Comparison of ENCODE assay signal across 26 cellular contexts in genomic region chr10:528173-529165, GRCh38.
"Had no signal": no experiment of that assay in that cellular context is flagged by ENCODE, and none has a peak within 500 bp of the region (broad histone marks: within the 10 kb centered on the region; RNA-seq: fewer than 3 reads in every experiment).

No MANE protein-coding gene starts in this region.

- H3K36me3 Mint-ChIP-seq: activated CD8-positive, alpha-beta memory T cell treated with anti-CD3 and anti-CD28 coated beads, Interleukin-2, amount 10 ng/mL, durations not matched to agents 7 days and 5 days; activated naive CD4-positive, alpha-beta T cell treated with anti-CD3 and anti-CD28 coated beads, Interleukin-2, amount 50 U/mL, for 24 hours; naive thymus-derived CD4-positive, alpha-beta T cell; stimulated activated effector memory CD8-positive, alpha-beta T cell treated with anti-CD3 and anti-CD28 coated beads, Interleukin-12 subunit alpha, Interleukin-12 subunit beta, amount 100 ng/mL, for 72 hours had no signal

- H3K4me3 ChIP-seq: adrenal gland, breast epithelium, gastroesophageal sphincter, heart left ventricle, lung, pancreas, skin epidermis, transverse colon, uterus had no signal

- H3K4me1 ChIP-seq: adrenal gland, breast epithelium, transverse colon, uterus had no signal

- H3K36me3 ChIP-seq: adrenal gland, breast epithelium, gastroesophageal sphincter, heart left ventricle, neutrophil, pancreas, transverse colon, uterus had no signal

- H3K9me3 ChIP-seq: adrenal gland, breast epithelium, gastroesophageal sphincter, heart left ventricle, neutrophil, pancreas, transverse colon, uterus had no signal

- H3K9me3 Mint-ChIP-seq: activated CD4-positive, alpha-beta memory T cell treated with anti-CD3 and anti-CD28 coated beads, Interleukin-2, amount 10 ng/mL, durations not matched to agents 7 days and 5 days; activated CD4-positive, alpha-beta T cell treated with anti-CD3 and anti-CD28 coated beads, Interleukin-2, amount 10 ng/mL, durations not matched to agents 24 days and 14 days; activated naive CD4-positive, alpha-beta T cell treated with anti-CD3 and anti-CD28 coated beads, Interleukin-2, amount 50 U/mL, for 24 hours; stimulated activated effector memory CD8-positive, alpha-beta T cell treated with anti-CD3 and anti-CD28 coated beads, Interleukin-12 subunit alpha, Interleukin-12 subunit beta, amount 100 ng/mL, for 72 hours; T-helper 2 cell treated with Interferon-gamma antibody and Interleukin-4, amounts not matched to agents 5 μg/mL and 100 μg/mL, for 36 hours had no signal

- H3K27ac ChIP-seq: adrenal gland, breast epithelium, epithelial cell of prostate, gastroesophageal sphincter, heart left ventricle, neutrophil, pancreas, skin epidermis, transverse colon, uterus, VCaP had no signal

- ATAC-seq: activated CD4-positive, CD25-positive, alpha-beta regulatory T cell treated with anti-CD3 and anti-CD28 coated beads, Interleukin-2, amount 50 U/mL, for 24 hours; activated CD8-positive, alpha-beta memory T cell treated with anti-CD3 and anti-CD28 coated beads, Interleukin-2, amount 10 ng/mL, durations not matched to agents 7 days and 5 days; gastroesophageal sphincter; heart left ventricle; naive thymus-derived CD4-positive, alpha-beta T cell; pancreas; right cardiac atrium; stimulated activated effector memory CD8-positive, alpha-beta T cell treated with anti-CD3 and anti-CD28 coated beads, Interleukin-12 subunit alpha, Interleukin-12 subunit beta, amount 100 ng/mL, for 72 hours had no signal

- H3K27ac Mint-ChIP-seq: activated CD4-positive, alpha-beta memory T cell treated with anti-CD3 and anti-CD28 coated beads, Interleukin-2, amount 10 ng/mL, durations not matched to agents 7 days and 5 days; activated CD4-positive, alpha-beta T cell treated with anti-CD3 and anti-CD28 coated beads, Interleukin-2, amount 10 ng/mL, durations not matched to agents 24 days and 14 days; activated CD8-positive, alpha-beta memory T cell treated with anti-CD3 and anti-CD28 coated beads, Interleukin-2, amount 10 ng/mL, durations not matched to agents 7 days and 5 days; activated naive CD4-positive, alpha-beta T cell treated with anti-CD3 and anti-CD28 coated beads, Interleukin-2, amount 50 U/mL, for 24 hours; stimulated activated effector memory CD8-positive, alpha-beta T cell treated with anti-CD3 and anti-CD28 coated beads, Interleukin-12 subunit alpha, Interleukin-12 subunit beta, amount 100 ng/mL, for 72 hours; T-helper 2 cell treated with Interferon-gamma antibody and Interleukin-4, amounts not matched to agents 5 μg/mL and 100 μg/mL, for 36 hours had no signal

- DNase-seq: activated CD4-positive, alpha-beta memory T cell treated with anti-CD3 and anti-CD28 coated beads, Interleukin-2, amount 10 ng/mL, durations not matched to agents 7 days and 5 days; activated CD4-positive, alpha-beta T cell treated with anti-CD3 and anti-CD28 coated beads, Interleukin-2, amount 10 ng/mL, durations not matched to agents 24 days and 14 days; activated CD8-positive, alpha-beta memory T cell treated with anti-CD3 and anti-CD28 coated beads, Interleukin-2, amount 10 ng/mL, durations not matched to agents 7 days and 5 days; activated gamma-delta T cell treated with Interleukin-2 at 50 U/mL for 16 hours; activated T-cell treated with anti-CD3 and anti-CD28 coated beads for 4 hours; cerebellar nuclear complex; cortex of kidney; naive thymus-derived CD4-positive, alpha-beta T cell; pancreas; right cardiac atrium; stimulated activated CD4-positive, alpha-beta T cell treated with anti-CD3 and anti-CD28 coated beads, Interleukin-2, amount 100 ng/mL, for 24 hours had no signal

- H3K4me3 Mint-ChIP-seq: activated CD4-positive, alpha-beta memory T cell treated with anti-CD3 and anti-CD28 coated beads, Interleukin-2, amount 10 ng/mL, durations not matched to agents 7 days and 5 days; activated CD4-positive, alpha-beta T cell treated with anti-CD3 and anti-CD28 coated beads, Interleukin-2, amount 10 ng/mL, durations not matched to agents 24 days and 14 days; activated CD8-positive, alpha-beta memory T cell treated with anti-CD3 and anti-CD28 coated beads, Interleukin-2, amount 10 ng/mL, durations not matched to agents 7 days and 5 days; activated naive CD4-positive, alpha-beta T cell treated with anti-CD3 and anti-CD28 coated beads, Interleukin-2, amount 50 U/mL, for 24 hours; naive thymus-derived CD4-positive, alpha-beta T cell; stimulated activated effector memory CD8-positive, alpha-beta T cell treated with anti-CD3 and anti-CD28 coated beads, Interleukin-12 subunit alpha, Interleukin-12 subunit beta, amount 100 ng/mL, for 72 hours; T-helper 2 cell treated with Interferon-gamma antibody and Interleukin-4, amounts not matched to agents 5 μg/mL and 100 μg/mL, for 36 hours had no signal

- H3K27me3 Mint-ChIP-seq: activated CD4-positive, alpha-beta memory T cell treated with anti-CD3 and anti-CD28 coated beads, Interleukin-2, amount 10 ng/mL, durations not matched to agents 7 days and 5 days had no signal

- H3K27me3 ChIP-seq: adrenal gland, breast epithelium, gastroesophageal sphincter, heart left ventricle, neutrophil, pancreas, transverse colon, uterus had no signal

- H3K4me1 Mint-ChIP-seq: activated CD4-positive, alpha-beta memory T cell treated with anti-CD3 and anti-CD28 coated beads, Interleukin-2, amount 10 ng/mL, durations not matched to agents 7 days and 5 days; activated CD4-positive, alpha-beta T cell treated with anti-CD3 and anti-CD28 coated beads, Interleukin-2, amount 10 ng/mL, durations not matched to agents 24 days and 14 days; activated CD8-positive, alpha-beta memory T cell treated with anti-CD3 and anti-CD28 coated beads, Interleukin-2, amount 10 ng/mL, durations not matched to agents 7 days and 5 days; activated naive CD4-positive, alpha-beta T cell treated with anti-CD3 and anti-CD28 coated beads, Interleukin-2, amount 50 U/mL, for 24 hours; naive thymus-derived CD4-positive, alpha-beta T cell; stimulated activated effector memory CD8-positive, alpha-beta T cell treated with anti-CD3 and anti-CD28 coated beads, Interleukin-12 subunit alpha, Interleukin-12 subunit beta, amount 100 ng/mL, for 72 hours had no signal
